Comparison of ENCODE assay signal across 11 cellular contexts in the genomic region with DNA sequence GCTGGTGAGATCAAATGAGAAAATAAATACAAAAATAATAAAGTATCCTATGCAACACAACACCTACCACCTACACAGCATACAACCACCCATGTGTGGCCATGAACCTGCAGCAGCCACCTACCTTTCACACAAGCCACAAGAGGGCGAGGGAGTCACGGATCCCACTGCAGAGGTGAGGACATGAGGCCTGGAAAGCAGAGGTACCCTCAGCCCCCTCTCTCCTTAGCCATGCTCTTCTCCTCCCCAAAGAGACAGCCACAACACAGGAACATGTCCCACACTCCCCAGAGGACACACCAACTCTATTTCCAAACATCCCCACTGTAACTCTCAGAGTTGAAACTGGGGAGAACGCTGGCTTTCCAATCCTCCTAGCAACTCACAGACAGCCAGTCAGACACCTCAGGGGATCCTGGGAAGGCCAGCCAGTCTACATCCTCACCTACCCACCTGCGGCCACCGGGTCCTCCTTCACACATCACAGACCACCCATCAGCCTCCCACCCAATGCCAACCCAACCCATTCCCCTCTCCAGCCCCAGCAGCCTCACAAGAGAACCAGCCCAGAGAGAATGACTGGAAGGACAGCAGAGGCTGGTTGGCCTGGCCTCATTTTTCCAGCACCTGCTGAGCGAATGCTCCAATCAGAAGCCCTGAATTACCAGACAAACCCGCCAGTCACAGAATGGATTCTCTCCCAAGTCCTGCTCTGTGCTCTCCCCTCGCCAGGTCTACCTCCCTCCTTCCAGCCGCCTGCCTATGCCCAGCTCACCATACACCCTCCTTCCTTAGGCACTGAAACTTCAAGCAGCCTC. TPM values are rescaled to one million over a fixed set of nuclear protein-coding genes. Genes with fewer than 3 reads are reported as not detected.
DNase-seq lines count a peak whose midpoint lies in the region; TF ChIP-seq lines count a peak whose summit lies in the region.
"Had no signal": no experiment of that assay in that cellular context is flagged by ENCODE, and none has a peak within 500 bp of the region (broad histone marks: within the 10 kb centered on the region; RNA-seq: fewer than 3 reads in every experiment).

No MANE protein-coding gene starts in this region.

- H3K9me3 ChIP-seq in Loucy (ENCODE audit: insufficient read depth, low read depth, low read length) (no peaks in the 10 kb centered on the region), trophoblast cell (ENCODE audit: insufficient read depth, low read depth, low read length) (no peaks in the 10 kb centered on the region)
- H3K9me3 ChIP-seq: thoracic aorta had no signal

- WGBS in trophoblast cell (ENCODE audit: extremely low coverage, insufficient coverage, insufficient read length), result no CpG with 5 or more reads among the region's 9 CpGs

- peaks cover 59% of the 10 kb centered on the region; the same call in 1 of the 2 replicates for H3K79me2 ChIP-seq in Loucy (ENCODE audit: insufficient read depth, low read length)
- H3K79me2 ChIP-seq in trophoblast cell (ENCODE audit: control insufficient read depth, insufficient read depth, low read length, poor library complexity), result peaks cover 4% of the 10 kb centered on the region

- H2AFZ ChIP-seq in Loucy (ENCODE audit: low read length) (no peak overlapping the region), trophoblast cell (ENCODE audit: insufficient read depth, low read length, poor library complexity) (no peak overlapping the region)

- peak overlapping the region; percentile 7 for H3K18ac ChIP-seq in trophoblast cell (ENCODE audit: low read length)

- H4K8ac ChIP-seq in trophoblast cell (ENCODE audit: low read depth, low read length), result peak overlapping the region; percentile 55

- H3K4me1 ChIP-seq in Loucy (ENCODE audit: insufficient read depth, low read length, poor library complexity, severe bottlenecking), result peaks cover 9% of the 10 kb centered on the region
- H3K4me1 ChIP-seq in trophoblast cell (ENCODE audit: control insufficient read depth in 1 of 2, insufficient read depth in 2 of 2, low read length in 2 of 2), result peaks cover 15 to 22% of the 10 kb centered on the region in 2 experiments

- no peak overlapping the region for H3K9ac ChIP-seq in Loucy (ENCODE audit: low read depth, low read length, poor library complexity, severe bottlenecking)
- no peak overlapping the region for H3K9ac ChIP-seq in trophoblast cell (ENCODE audit: low read length)

- H3K9me2 ChIP-seq in Loucy (replicated peaks; ENCODE audit: low read depth, low read length), result no peaks in the 10 kb centered on the region

- no peak overlapping the region for H4K12ac ChIP-seq in trophoblast cell (ENCODE audit: low read depth, low read length)

- peak; percentile 66 for TF ChIP-seq CTCF in Loucy (conservative IDR thresholded peaks at IDR 0.05; ENCODE audit: low read length)
- TF ChIP-seq CTCF in choroid plexus epithelial cell (conservative IDR thresholded peaks at IDR 0.05; ENCODE audit: low read depth, low read length), result peak; percentile 25

- no peak overlapping the region for H3K4me3 ChIP-seq in Loucy (ENCODE audit: low read length, poor library complexity, severe bottlenecking)
- H3K4me3 ChIP-seq in choroid plexus epithelial cell (ENCODE audit: low read depth, low read length), result no peak overlapping the region
- no peak overlapping the region for H3K4me3 ChIP-seq in trophoblast cell (ENCODE audit: low read depth, low read length)
- H3K4me3 ChIP-seq: thoracic aorta had no signal

- peak overlapping the region; percentile 51 for H2BK12ac ChIP-seq in trophoblast cell (ENCODE audit: low read length)

- H3K4me2 ChIP-seq in Loucy (ENCODE audit: low read depth, low read length, poor library complexity, severe bottlenecking) (no peak overlapping the region), trophoblast cell (ENCODE audit: low read length) (no peak overlapping the region)

- H3K14ac ChIP-seq in trophoblast cell (ENCODE audit: low read length), result peak overlapping the region; percentile 59

- H4K91ac ChIP-seq in trophoblast cell (ENCODE audit: low read depth, low read length), result peak overlapping the region; percentile 23

- no peak overlapping the region for H3K23ac ChIP-seq in trophoblast cell (ENCODE audit: low read length)

- peaks cover 6% of the 10 kb centered on the region for H3K79me1 ChIP-seq in trophoblast cell (ENCODE audit: low read length)

- H2BK5ac ChIP-seq in trophoblast cell (ENCODE audit: low read depth, low read length, poor library complexity), result no peak overlapping the region

- H2BK120ac ChIP-seq in trophoblast cell (ENCODE audit: insufficient read depth, low read length, poor library complexity), result peak overlapping the region; percentile 50

- peak overlapping the region; percentile 44 for H2AK5ac ChIP-seq in trophoblast cell (ENCODE audit: low read length)

- peaks cover 5% of the 10 kb centered on the region for H4K20me1 ChIP-seq in Loucy (ENCODE audit: insufficient read depth, low read length, poor library complexity, severe bottlenecking)

- H3K36me3 ChIP-seq in Loucy (ENCODE audit: insufficient read depth, low read length) (no peaks in the 10 kb centered on the region), trophoblast cell (ENCODE audit: control insufficient read depth in 1 of 2, insufficient read depth in 2 of 2, low read length in 2 of 2) (peaks cover 2 to 6% of the 10 kb centered on the region in 2 experiments)
- H3K36me3 ChIP-seq: thoracic aorta had no signal

- H3K27ac ChIP-seq in trophoblast cell (ENCODE audit: low read depth, low read length), result no peak overlapping the region
- H3K27ac ChIP-seq: thoracic aorta had no signal

- H3K4ac ChIP-seq in trophoblast cell (ENCODE audit: low read depth, low read length), result peak overlapping the region; percentile 78

- DNase-seq in DMS153 treated with DMSO at 0.1 percent for 48 hours (lab: John Stamatoyannopoulos, UW; ENCODE audit: unreplicated experiment) (peak; percentile 30), DMS153 (lab: John Stamatoyannopoulos, UW) (no peak), choroid plexus epithelial cell (ENCODE audit: low read depth) (no peak), trophoblast cell (peak in 1 of 2 donors; percentile 26), 8988T (no peak), anterior cingulate cortex (lab: John Stamatoyannopoulos, UW) (no peak)
- no peak for DNase-seq in activated effector memory CD4-positive, alpha-beta T cell treated with anti-CD3 and anti-CD28 coated beads, Interleukin-2, amount 50 U/mL, for 16 hours
- DNase-seq: NCI-H2107; stimulated activated CD4-positive, alpha-beta T cell treated with anti-CD3 and anti-CD28 coated beads, Interleukin-4, amount 100 ng/mL, for 24 hours had no signal

- no peaks in the 10 kb centered on the region for H3F3A ChIP-seq in Loucy (ENCODE audit: low read depth)

- H3K27me3 ChIP-seq in Loucy (ENCODE audit: insufficient read depth, low read length, poor library complexity, severe bottlenecking) (no peaks in the 10 kb centered on the region), trophoblast cell (ENCODE audit: insufficient read depth, low read length) (no peaks in the 10 kb centered on the region)

RNA-seq across cellular contexts. Expression of a gene that starts 18.4 kb away (rescaled TPM):
- polyA plus RNA-seq in trophoblast cell (2013), result 82.9 and 86.6 TPM in 2 replicates
